Comparison of ENCODE assay signal across 18 cellular contexts in the genomic region with DNA sequence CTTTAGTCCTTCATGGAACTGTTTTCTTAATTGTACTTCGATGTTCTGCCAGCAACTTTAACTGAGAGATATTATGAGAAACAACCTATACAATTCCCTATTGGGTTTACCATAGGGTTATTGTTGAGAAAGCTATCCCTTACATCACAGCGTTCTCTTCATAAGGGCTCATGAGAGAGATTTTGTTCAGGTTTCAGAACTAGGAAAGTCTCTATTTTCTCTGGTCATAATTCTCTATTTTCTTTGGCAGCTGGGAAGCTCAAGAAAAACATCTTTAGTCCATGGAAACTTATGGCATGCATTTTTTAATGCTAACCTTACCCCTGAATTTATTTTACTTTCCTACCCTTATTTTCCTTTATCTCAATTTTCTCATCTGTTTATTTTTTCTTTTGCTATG. TPM values are rescaled to one million over a fixed set of nuclear protein-coding genes. Genes with fewer than 3 reads are reported as not detected.
DNase-seq lines count a peak whose midpoint lies in the region; ATAC-seq, FAIRE-seq and TF ChIP-seq lines count a peak whose summit lies in the region.
"Had no signal": no experiment of that assay in that cellular context is flagged by ENCODE, and none has a peak within 500 bp of the region (broad histone marks: within the 10 kb centered on the region; RNA-seq: fewer than 3 reads in every experiment).

No MANE protein-coding gene starts in this region.

- peaks cover 3% of the 10 kb centered on the region for H3K36me3 Mint-ChIP-seq in osteocyte (ENCODE audit: unreplicated experiment)
- H3K36me3 Mint-ChIP-seq: CD8-positive, alpha-beta T cell had no signal

- peaks cover 12% of the 10 kb centered on the region for H3K27me3 Mint-ChIP-seq in osteocyte (ENCODE audit: unreplicated experiment)

- H3K4me1 Mint-ChIP-seq in osteocyte (ENCODE audit: unreplicated experiment) = peaks cover 30% of the 10 kb centered on the region
- H3K4me1 Mint-ChIP-seq: B cell had no signal

- no peak for TF ChIP-seq CTCF in D721Med (IDR thresholded peaks at IDR 0.05; ENCODE audit: insufficient read depth, missing control alignments)
- TF ChIP-seq CTCF in choroid plexus epithelial cell (conservative IDR thresholded peaks at IDR 0.05; ENCODE audit: low read depth, low read length) = no peak
- no peak for TF ChIP-seq CTCF in osteocyte (IDR thresholded peaks at IDR 0.05)
- TF ChIP-seq CTCF in brain microvascular endothelial cell (IDR thresholded peaks at IDR 0.05; ENCODE audit: low read depth, low read length, missing control alignments) = no peak

- H3K4me3 Mint-ChIP-seq in osteocyte (ENCODE audit: unreplicated experiment) = no peak overlapping the region
- H3K4me3 Mint-ChIP-seq: B cell; CD8-positive, alpha-beta T cell; H9 had no signal

- H3K4me3 ChIP-seq in adipocyte (ENCODE audit: low read length) = no peak overlapping the region
- H3K4me3 ChIP-seq in choroid plexus epithelial cell (ENCODE audit: low read depth, low read length) = no peak overlapping the region
- H3K4me3 ChIP-seq in brain microvascular endothelial cell (ENCODE audit: low read depth, low read length) = no peak overlapping the region
- H3K4me3 ChIP-seq: BLaER1 treated with 17β-estradiol and CSF1 and Interleukin-3, amounts not matched to agents 10 nM and 100 nM had no signal

- H3K27me3 ChIP-seq in adipocyte (replicated peaks; ENCODE audit: control insufficient read depth, insufficient read depth, low read length) (peaks cover 25% of the 10 kb centered on the region), brain microvascular endothelial cell (replicated peaks) (no peaks in the 10 kb centered on the region)
- H3K27me3 ChIP-seq: BLaER1 treated with 17β-estradiol and CSF1 and Interleukin-3, amounts not matched to agents 10 nM and 100 nM had no signal

- no peak for ATAC-seq in Right ventricle myocardium superior (ENCODE audit: poor library complexity)
- ATAC-seq: CD8-positive, alpha-beta T cell had no signal

- DNase-seq in D721Med (ENCODE audit: insufficient read length, low spot score) (no peak), adipocyte (ENCODE audit: low read depth) (peak; percentile 61), choroid plexus epithelial cell (ENCODE audit: low read depth) (peak; percentile 16), osteocyte (ENCODE audit: extremely low spot score, unreplicated experiment) (no peak), brain microvascular endothelial cell (no peak), Right ventricle myocardium superior (no peak), DMS153 treated with DMSO at 0.1 percent for 48 hours (lab: John Stamatoyannopoulos, UW; ENCODE audit: unreplicated experiment) (no peak)
- DNase-seq in activated CD8-positive, alpha-beta memory T cell treated with anti-CD3 and anti-CD28 coated beads, Interleukin-2, amount 50 U/mL, for 48 hours = no peak
- DNase-seq: 8988T; Calu3; CD8-positive, alpha-beta T cell; DMS 273 treated with DMSO at 0.1 percent for 48 hours; GDM1; GOT3; H9 had no signal

- H3K9me3 Mint-ChIP-seq in osteocyte (ENCODE audit: unreplicated experiment) = peaks cover 4% of the 10 kb centered on the region
- H3K9me3 Mint-ChIP-seq: CD8-positive, alpha-beta T cell; H9 had no signal

- H3K36me3 ChIP-seq in adipocyte (ENCODE audit: control insufficient read depth, insufficient read depth, low read length, severe bottlenecking) (no peaks in the 10 kb centered on the region), brain microvascular endothelial cell (replicated peaks) (no peaks in the 10 kb centered on the region)
- H3K36me3 ChIP-seq: BLaER1 treated with 17β-estradiol and CSF1 and Interleukin-3, amounts not matched to agents 10 nM and 100 nM had no signal

- no peak overlapping the region for H3K27ac ChIP-seq in brain microvascular endothelial cell
- H3K27ac ChIP-seq: BLaER1 treated with 17β-estradiol and CSF1 and Interleukin-3, amounts not matched to agents 10 nM and 100 nM had no signal

- intact Hi-C loops in Right ventricle myocardium superior (cut with DNase I) = no loop called here

- H3K9ac ChIP-seq in adipocyte (ENCODE audit: low read length) = no peak overlapping the region
- H3K9ac ChIP-seq: BLaER1 treated with 17β-estradiol and CSF1 and Interleukin-3, amounts not matched to agents 10 nM and 100 nM had no signal

- in situ Hi-C loops in brain microvascular endothelial cell (cut with HindIII; ENCODE audit: low pct_ligation_motif_present, low sequenced_read_pairs) = no loop called here

- no peaks in the 10 kb centered on the region for H3K4me1 ChIP-seq in adipocyte (ENCODE audit: control insufficient read depth, insufficient read depth, low read length)
- H3K4me1 ChIP-seq: BLaER1 treated with 17β-estradiol and CSF1 and Interleukin-3, amounts not matched to agents 10 nM and 100 nM had no signal

- peak overlapping the region; percentile 76 for H3K27ac Mint-ChIP-seq in osteocyte (ENCODE audit: unreplicated experiment)
- H3K27ac Mint-ChIP-seq: B cell; CD8-positive, alpha-beta T cell; H9 had no signal

- no peaks in the 10 kb centered on the region for H3K9me3 ChIP-seq in adipocyte (ENCODE audit: control insufficient read depth, low read length)

- FAIRE-seq in D721Med (lab: Jason Lieb, UNC) = peak; percentile 6

RNA-seq across cellular contexts. Expression of a gene that starts 38.2 kb away (rescaled TPM):
- total RNA-seq in osteocyte (1.1 and 2.2 TPM in 2 replicates), Right ventricle myocardium superior (2.1 TPM)
- total RNA-seq: B cell; CD8-positive, alpha-beta T cell; HT-29 had no signal

Comparison
In these comparisons a context has a peak if more than half of its experiments do, and no peak if none do; other contexts are left out.
1. DNase-seq: peak in adipocyte (single experiment) and choroid plexus epithelial cell (single experiment); none in D721Med (single experiment), osteocyte (single experiment), brain microvascular endothelial cell (single experiment), Right ventricle myocardium superior (single experiment), DMS153 treated with DMSO at 0.1 percent for 48 hours (single experiment) and activated CD8-positive, alpha-beta memory T cell treated with anti-CD3 and anti-CD28 coated beads, Interleukin-2, amount 50 U/mL, for 48 hours (single experiment).